In the genomic region with DNA sequence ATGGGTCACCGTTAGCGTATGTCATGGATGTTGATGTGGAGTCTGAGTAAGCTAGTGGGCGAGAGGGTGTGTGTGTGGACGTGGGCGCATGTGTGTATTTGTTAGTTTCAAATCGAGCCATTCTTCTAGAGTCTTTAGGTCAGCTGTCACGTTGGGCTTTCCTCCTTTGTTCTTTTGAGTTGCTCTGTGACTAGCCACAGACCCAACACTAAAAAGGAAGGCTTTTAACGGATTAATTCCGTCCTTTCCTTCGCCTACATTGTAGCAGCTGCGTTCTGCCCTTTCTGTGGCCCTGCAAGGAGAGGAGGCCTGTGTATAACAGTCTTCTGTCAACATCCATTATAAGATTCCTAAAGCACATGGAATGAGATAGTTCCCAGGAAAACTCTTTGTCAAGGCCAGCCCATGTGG, we compare ENCODE assay signal across 13 cellular contexts.
DNase-seq lines count a peak whose midpoint lies in the region; ATAC-seq and TF ChIP-seq lines count a peak whose summit lies in the region.
"Had no signal": no experiment of that assay in that cellular context is flagged by ENCODE, and none has a peak within 500 bp of the region (broad histone marks: within the 10 kb centered on the region; RNA-seq: fewer than 3 reads in every experiment).

No MANE protein-coding gene starts in this region.

- H3K27me3 Mint-ChIP-seq in immature natural killer cell (ENCODE audit: low read depth in 3 of 3): peaks cover 0 to 2% (median 2%) of the 10 kb centered on the region in 3 donors
- H3K27me3 Mint-ChIP-seq: B cell had no signal

- no peaks in the 10 kb centered on the region for H3K4me1 Mint-ChIP-seq in immature natural killer cell

- H3K9me3 ChIP-seq in SJCRH30 (replicated peaks): no peaks in the 10 kb centered on the region
- no peaks in the 10 kb centered on the region for H3K9me3 ChIP-seq in ovary

- no peak for TF ChIP-seq CTCF in fibroblast of mammary gland (conservative IDR thresholded peaks at IDR 0.05; ENCODE audit: control insufficient read depth, insufficient read depth, low read depth, low read length)
- TF ChIP-seq CTCF in ovary (IDR thresholded peaks at IDR 0.05): no peak

- H3K27ac ChIP-seq in ACC112 (ENCODE audit: low read depth, low read length): 0 out of 2 replicates have a peak overlapping the region, but pooled peaks have one; percentile 4
- H3K27ac ChIP-seq in SJCRH30: peak overlapping the region; percentile 98
- peak overlapping the region; percentile 47 to 74 for H3K27ac ChIP-seq in ovary

- TF ChIP-seq EP300 in ovary (IDR thresholded peaks at IDR 0.05): no peak

- H3K4me1 ChIP-seq in ACC112 (ENCODE audit: control insufficient read depth, insufficient read depth, low read length, unreplicated experiment): peaks cover 43% of the 10 kb centered on the region
- H3K4me1 ChIP-seq in SJCRH30: peaks cover 16% of the 10 kb centered on the region
- peaks cover 24% of the 10 kb centered on the region for H3K4me1 ChIP-seq in ovary (ENCODE audit: insufficient read depth)

- H3K4me3 Mint-ChIP-seq in immature natural killer cell: no peak overlapping the region
- H3K4me3 Mint-ChIP-seq: B cell had no signal

- H3K9me3 Mint-ChIP-seq in immature natural killer cell: no peaks in the 10 kb centered on the region

- H2AFZ ChIP-seq in ACC112 (ENCODE audit: low read length, unreplicated experiment): no peak overlapping the region

- peaks cover 67% of the 10 kb centered on the region for H3K79me2 ChIP-seq in ACC112 (ENCODE audit: control insufficient read depth, insufficient read depth, low read length, unreplicated experiment)

- 20 to 57% (median 32%) methylated on average over 11 of the region's 11 CpGs for WGBS in ovary, 3 donors

- DNase-seq in SJCRH30 (peak; percentile 82 to 95), fibroblast of mammary gland (ENCODE audit: low read depth) (peak; percentile 58), ovary (peak in 2 of 5 donors; percentile 41 to 42), T-helper 1 cell (no peak), immature natural killer cell (no peak)
- DNase-seq: activated T-cell treated with anti-CD3 and anti-CD28 coated beads, Interleukin-2, amount 50 U/mL, for 1 hour; NCI-H1417 treated with DMSO at 0.1 percent for 48 hours; T1000 had no signal

- H3K36me3 ChIP-seq in ACC112 (ENCODE audit: insufficient read depth, low read length) (peaks cover 12% of the 10 kb centered on the region; the same call in 1 of the 2 replicates), SJCRH30 (peaks cover 8% of the 10 kb centered on the region; the same call in 1 of the 2 replicates), ovary (no peaks in the 10 kb centered on the region)

- no peaks in the 10 kb centered on the region for H3K27me3 ChIP-seq in ACC112 (ENCODE audit: insufficient read depth, low read length)
- no peaks in the 10 kb centered on the region for H3K27me3 ChIP-seq in SJCRH30
- H3K27me3 ChIP-seq in ovary: no peaks in the 10 kb centered on the region

- no peak overlapping the region for H3K27ac Mint-ChIP-seq in immature natural killer cell
- H3K27ac Mint-ChIP-seq: B cell had no signal

- intact Hi-C loops in ovary (cut with DNase I): no loop called here

- H3K4me3 ChIP-seq in ACC112 (ENCODE audit: low read depth, low read length): no peak overlapping the region
- peak overlapping the region; percentile 4 for H3K4me3 ChIP-seq in SJCRH30
- no peak overlapping the region for H3K4me3 ChIP-seq in fibroblast of mammary gland (ENCODE audit: control insufficient read depth, low read depth, low read length)
- H3K4me3 ChIP-seq in ovary: no peak overlapping the region

- H3K36me3 Mint-ChIP-seq in immature natural killer cell: no peaks in the 10 kb centered on the region

- ATAC-seq in HG03025 (IDR thresholded peaks at IDR 0.05; ENCODE audit: low FRiP score, unreplicated experiment) (no peak), HG02588 (IDR thresholded peaks at IDR 0.05; ENCODE audit: unreplicated experiment) (no peak)
- ATAC-seq: HCT116 had no signal

- TF ChIP-seq POLR2A in ovary (IDR thresholded peaks at IDR 0.05): no peak

Comparison
In these comparisons a context has a peak if more than half of its experiments do, and no peak if none do; other contexts are left out.
1. H3K27ac ChIP-seq: peak in every context shown above with its lines; median percentile 98 in SJCRH30; 60 in ovary; 4 in ACC112.
2. DNase-seq: peak in SJCRH30 (2 of 2) and fibroblast of mammary gland (single experiment); none in T-helper 1 cell (0 of 5) and immature natural killer cell (0 of 3).